Comparison of ENCODE assay signal across 12 cellular contexts in genomic region chr11:119377112-119377901, GRCh38. TPM values are rescaled to one million over a fixed set of nuclear protein-coding genes. Genes with fewer than 3 reads are reported as not detected.
A peak's percentile ranks its signal among the peaks of the same experiment; 100 is the strongest.
DNase-seq lines count a peak whose midpoint lies in the region; ATAC-seq, FAIRE-seq and TF ChIP-seq lines count a peak whose summit lies in the region.
"Had no signal": no experiment of that assay in that cellular context is flagged by ENCODE, and none has a peak within 500 bp of the region (broad histone marks: within the 10 kb centered on the region; RNA-seq: fewer than 3 reads in every experiment).

No MANE protein-coding gene starts in this region.

- no peak for ATAC-seq in GM18873 (IDR thresholded peaks at IDR 0.05; ENCODE audit: low FRiP score, unreplicated experiment)
- ATAC-seq: natural killer cell had no signal

- peaks cover 0 to 12% (median 10%) of the 10 kb centered on the region in 4 experiments; a peak in 6 of 7 replicates for H3K27me3 ChIP-seq in H1 (replicated peaks in 1 of 4; ENCODE audit: control insufficient read depth in 3 of 4, extremely low read depth in 1 of 4, insufficient read depth in 3 of 4, low read length in 3 of 4)
- no peaks in the 10 kb centered on the region for H3K27me3 ChIP-seq in osteoblast (ENCODE audit: insufficient read depth, low read length)
- H3K27me3 ChIP-seq in Caco-2 (replicated peaks; ENCODE audit: control insufficient read depth, insufficient read depth, low read length): no peaks in the 10 kb centered on the region

- H3K18ac ChIP-seq in H1 (ENCODE audit: extremely low read depth, low read length): peak overlapping the region; percentile 43; the same call in 1 of the 2 replicates

- H3K9me3 ChIP-seq in H1 (ENCODE audit: insufficient read depth in 2 of 2, low read depth in 1 of 2, low read length in 1 of 2): no peaks in the 10 kb centered on the region
- H3K9me3 ChIP-seq in osteoblast (ENCODE audit: low read depth, low read length): no peaks in the 10 kb centered on the region
- no peaks in the 10 kb centered on the region for H3K9me3 ChIP-seq in Caco-2

- H3K27me3 Mint-ChIP-seq in endothelial cell (ENCODE audit: unreplicated experiment) (peaks cover 3% of the 10 kb centered on the region), Caco-2 (ENCODE audit: insufficient read depth, unreplicated experiment) (peaks cover 3% of the 10 kb centered on the region)
- H3K27me3 Mint-ChIP-seq: CD4-positive, alpha-beta T cell had no signal

- H2BK20ac ChIP-seq in H1 (ENCODE audit: low read length): 0 out of 2 replicates have a peak overlapping the region, but pooled peaks have one; percentile 2

- H4K8ac ChIP-seq in H1 (ENCODE audit: extremely low read depth, insufficient read depth, low read length): peak overlapping the region; percentile 45; the same call in 1 of the 2 replicates

- H3K79me2 ChIP-seq in H1 (ENCODE audit: control insufficient read depth in 1 of 2, insufficient read depth in 2 of 2, low read length in 2 of 2) (no peaks in the 10 kb centered on the region), osteoblast (ENCODE audit: insufficient read depth, low read length) (no peaks in the 10 kb centered on the region)

- peak overlapping the region; percentile 55; the same call in 1 of the 2 replicates for H2BK12ac ChIP-seq in H1 (ENCODE audit: low read depth, low read length)

- TF ChIP-seq RAD21 in H1 (IDR thresholded peaks at IDR 0.05 in 1 of 2, conservative IDR thresholded peaks at IDR 0.05 in 1 of 2; ENCODE audit: low read depth in 2 of 2, low read length in 2 of 2): no peak

- H3K36me3 Mint-ChIP-seq in endothelial cell (ENCODE audit: low read depth, unreplicated experiment): no peaks in the 10 kb centered on the region
- no peaks in the 10 kb centered on the region for H3K36me3 Mint-ChIP-seq in Caco-2 (ENCODE audit: insufficient read depth, unreplicated experiment)
- H3K36me3 Mint-ChIP-seq: natural killer cell had no signal

- FAIRE-seq in H1 (lab: Jason Lieb, UNC): no peak

- TF ChIP-seq CTCF in H1 (IDR thresholded peaks at IDR 0.05; ENCODE audit: control extremely low read depth in 1 of 3, insufficient read depth in 1 of 3, low read depth in 1 of 3, low read length in 3 of 3) (no peak), osteoblast (IDR thresholded peaks at IDR 0.05; ENCODE audit: extremely low read depth, low read depth, low read length) (no peak), endothelial cell (IDR thresholded peaks at IDR 0.05; ENCODE audit: unreplicated experiment) (no peak), Caco-2 (IDR thresholded peaks at IDR 0.05; ENCODE audit: insufficient read depth in 1 of 2, low read depth in 1 of 2, low read length in 1 of 2, severe bottlenecking in 1 of 2, unreplicated experiment in 1 of 2) (no peak)

- 81% methylated on average over 12 of the region's 12 CpGs; no CpG with 5 or more reads in 1 of the 2 experiments for WGBS in H1 (ENCODE audit: extremely low coverage in 1 of 2, insufficient coverage in 1 of 2, insufficient read length in 1 of 2, insufficient replicate concordance in 2 of 2, low coverage in 1 of 2, low lambda C conversion rate in 2 of 2, missing lambda C conversion rate in 1 of 2), 2 experiments

- peak overlapping the region; percentile 24 for H2BK15ac ChIP-seq in H1 (ENCODE audit: low read length)

- H2BK5ac ChIP-seq in H1 (ENCODE audit: low read depth, low read length): 0 out of 2 replicates have a peak overlapping the region, but pooled peaks have one; percentile 54

- peak; percentile 33 for DNase-seq in ELR (ENCODE audit: low read depth)
- peak; percentile 52 for DNase-seq in NCI-H1105 treated with DMSO at 0.1 percent for 48 hours (lab: John Stamatoyannopoulos, UW)
- no peak for DNase-seq in H1 (ENCODE audit: low read depth in 1 of 2, low spot score in 2 of 2)
- DNase-seq in osteoblast (ENCODE audit: insufficient read length, low spot score, missing footprints): no peak
- no peak for DNase-seq in endothelial cell (ENCODE audit: low spot score)
- no peak for DNase-seq in C1 segment of cervical spinal cord (lab: John Stamatoyannopoulos, UW)
- DNase-seq in Caco-2: no peak
- DNase-seq: CD4-positive, alpha-beta T cell; GOT3; natural killer cell had no signal

- H2AK5ac ChIP-seq in H1 (ENCODE audit: low read depth, low read length): no peak overlapping the region

- H3K79me1 ChIP-seq in H1 (ENCODE audit: low read depth, low read length): no peaks in the 10 kb centered on the region

- H3K27ac ChIP-seq in H1 (ENCODE audit: low read depth, low read length) (peak overlapping the region; percentile 9; the same call in 1 of the 2 replicates), osteoblast (ENCODE audit: low read depth, low read length) (peak overlapping the region; percentile 40)

- POLR2A ChIA-PET in H1 (lab: Charles Lee; ENCODE audit: partially characterized antibody) (interaction anchor here (0.6 to 1.6 kb wide), 7 partner anchors 12 to 282 kb away, joined by 3 to 6 read pairs (median 4); partner anchors contain the start of genes C1QTNF5 and DPAGT1), Caco-2 (lab: Charles Lee) (no interaction called here)

- H3K4me2 ChIP-seq in H1 (ENCODE audit: insufficient read depth in 1 of 2, low read depth in 2 of 2, low read length in 2 of 2): 0 out of 4 replicates have a peak overlapping the region, but pooled peaks of 1 of the 2 experiments have one; percentile 45
- H3K4me2 ChIP-seq in osteoblast (ENCODE audit: insufficient read depth, low read length): no peak overlapping the region

- peak overlapping the region; percentile 71 for H4K91ac ChIP-seq in H1 (replicated peaks; ENCODE audit: insufficient read length, low read length)

- TF ChIP-seq POLR2A in H1 (IDR thresholded peaks at IDR 0.05; ENCODE audit: control extremely low read depth in 1 of 2, low read depth in 2 of 2, low read length in 2 of 2): no peak

- H3K4me3 Mint-ChIP-seq in endothelial cell (ENCODE audit: unreplicated experiment): no peak overlapping the region
- no peak overlapping the region for H3K4me3 Mint-ChIP-seq in Caco-2 (ENCODE audit: unreplicated experiment)
- H3K4me3 Mint-ChIP-seq: CD4-positive, alpha-beta T cell; natural killer cell had no signal

- H3K23me2 ChIP-seq in H1 (ENCODE audit: low read depth, low read length): peaks cover 20% of the 10 kb centered on the region

- H3K36me3 ChIP-seq in H1 (ENCODE audit: control insufficient read depth in 2 of 4, insufficient read depth in 4 of 4, low read length in 3 of 4) (no peaks in the 10 kb centered on the region), osteoblast (ENCODE audit: insufficient read depth, low read length) (no peaks in the 10 kb centered on the region), Caco-2 (ENCODE audit: control insufficient read depth, insufficient read depth, low read length) (no peaks in the 10 kb centered on the region)

- TF ChIP-seq EP300 in H1 (IDR thresholded peaks at IDR 0.05; ENCODE audit: borderline replicate concordance in 1 of 2, low read depth in 2 of 2, low read length in 2 of 2): no peak

- H4K20me1 ChIP-seq in H1 (replicated peaks in 1 of 2; ENCODE audit: control insufficient read depth in 1 of 2, insufficient read depth in 2 of 2, low read length in 2 of 2) (peaks cover 0 to 4% of the 10 kb centered on the region in 2 experiments), osteoblast (ENCODE audit: insufficient read depth, low read length) (no peaks in the 10 kb centered on the region)

- no peak overlapping the region for H4K5ac ChIP-seq in H1 (ENCODE audit: insufficient read length, low read depth, low read length)

- no peak overlapping the region for H3K4me3 ChIP-seq in H1 (ENCODE audit: extremely low read depth in 1 of 4, insufficient read depth in 2 of 4, low read depth in 3 of 4, low read length in 4 of 4)
- no peak overlapping the region for H3K4me3 ChIP-seq in osteoblast (ENCODE audit: insufficient read depth, low read length)
- H3K4me3 ChIP-seq in Caco-2 (ENCODE audit: low read depth, low read length): no peak overlapping the region

- BruUV-seq in Caco-2 (replicated peaks; lab: Mats Ljungman, UMichigan): no TSS peak

- intact Hi-C loops in Caco-2 (cut with micrococcal nuclease; ENCODE audit: unreplicated experiment): no loop called here

- no peak overlapping the region for H3K56ac ChIP-seq in H1 (replicated peaks; ENCODE audit: insufficient read length, low read depth, low read length)

- peak overlapping the region; percentile 32 for H3K4ac ChIP-seq in H1 (replicated peaks; ENCODE audit: insufficient read length, low read depth, low read length)

- H3K27ac Mint-ChIP-seq in endothelial cell (ENCODE audit: unreplicated experiment) (no peak overlapping the region), Caco-2 (ENCODE audit: unreplicated experiment) (no peak overlapping the region)
- H3K27ac Mint-ChIP-seq: CD4-positive, alpha-beta T cell had no signal

- H3K4me1 Mint-ChIP-seq in endothelial cell (ENCODE audit: unreplicated experiment) (peaks cover 18% of the 10 kb centered on the region), Caco-2 (ENCODE audit: low read depth, unreplicated experiment) (peaks cover 14% of the 10 kb centered on the region)

- H3K4me1 ChIP-seq in H1 (replicated peaks in 1 of 4; ENCODE audit: control insufficient read depth in 3 of 4, insufficient read depth in 4 of 4, low read length in 3 of 4) (peaks cover 9 to 59% (median 45%) of the 10 kb centered on the region in 4 experiments), osteoblast (ENCODE audit: insufficient read depth, low read length) (peaks cover 41% of the 10 kb centered on the region), Caco-2 (peaks cover 17% of the 10 kb centered on the region)

- no peak overlapping the region for H3K23ac ChIP-seq in H1 (ENCODE audit: insufficient read length)

- H2AFZ ChIP-seq in H1 (ENCODE audit: low read length) (no peak overlapping the region), osteoblast (ENCODE audit: low read length) (no peak overlapping the region)

- no peak overlapping the region for H3K9ac ChIP-seq in H1 (replicated peaks in 1 of 4; ENCODE audit: extremely low read depth in 1 of 4, low read depth in 3 of 4, low read length in 3 of 4)

- no peak overlapping the region for H2BK120ac ChIP-seq in H1 (replicated peaks; ENCODE audit: low read depth, low read length)

- no peak overlapping the region for H3K14ac ChIP-seq in H1 (ENCODE audit: insufficient read length)

- CTCF ChIA-PET in H1 (lab: Charles Lee; ENCODE audit: partially characterized antibody) (interaction anchor here (0.6 to 26.3 kb wide), 15 partner anchors 7 to 867 kb away, joined by 3 to 474 read pairs (median 12); partner anchors contain the start of genes C1QTNF5, MFRP, THY1 and USP2), Caco-2 (lab: Charles Lee) (interaction anchor here (1.0 to 11.8 kb wide), 3 partner anchors 9 to 98 kb away, joined by 3 to 220 read pairs (median 6); partner anchors contain the start of gene C1QTNF5)

- H3K9me3 Mint-ChIP-seq in endothelial cell (ENCODE audit: unreplicated experiment): no peaks in the 10 kb centered on the region
- H3K9me3 Mint-ChIP-seq in Caco-2 (ENCODE audit: unreplicated experiment): no peaks in the 10 kb centered on the region
- H3K9me3 Mint-ChIP-seq: CD4-positive, alpha-beta T cell; natural killer cell had no signal

RNA-seq across cellular contexts. Expression of gene USP2, which starts 4.2 kb away (rescaled TPM):
- total RNA-seq in H1 (2021; fragmentation: NEBNext Ultra II Directional; extraction: Animal tissue kit (Norgen Biotek cat#: 25700)): 6.9 and 8.5 TPM in 2 replicates
- polyA plus RNA-seq in H1 (2011; rRNA removed): 2.2 and 3.9 TPM in 2 replicates
- 2.1 TPM for polyA plus RNA-seq in H1 (2011; cell fraction: cytosol; rRNA removed)
- 3.5 TPM for polyA plus RNA-seq in H1 (2011; cell fraction: nucleus; rRNA removed)
- 5.3 to 6.6 TPM (median 5.9 TPM) in 4 replicates for polyA plus RNA-seq in H1 (2012, experiment 1 of 2)
- 5.0 TPM for polyA plus RNA-seq in H1 (2012, experiment 2 of 2)
- polyA plus RNA-seq in H1 (2013, experiment 1 of 2): 4.6 TPM
- polyA plus RNA-seq in H1 (2013, experiment 2 of 2): 4.3 TPM
- polyA minus RNA-seq in H1 (2011; rRNA and poly(A)+ RNA removed): 7.0 and 7.9 TPM in 2 replicates
- polyA minus RNA-seq in H1 (2011; cell fraction: cytosol; rRNA and poly(A)+ RNA removed): 4.6 TPM
- 7.3 TPM for polyA minus RNA-seq in H1 (2011; cell fraction: nucleus; rRNA and poly(A)+ RNA removed)
- 0.29 and 0.36 TPM in 2 replicates for total RNA-seq in osteoblast
- total RNA-seq in endothelial cell (ENCODE audit: unreplicated experiment): 1.5 TPM
- 13.9 and 14.4 TPM in 2 replicates for total RNA-seq in Caco-2 (2022)

RNA-seq across cellular contexts. Expression of gene MFRP, which starts 30.8 kb away (rescaled TPM):
- not detected in 2 replicates for total RNA-seq in H1 (2021; fragmentation: NEBNext Ultra II Directional; extraction: Animal tissue kit (Norgen Biotek cat#: 25700))
- 0.02 TPM in 2 replicates for polyA plus RNA-seq in H1 (2011; rRNA removed)
- not detected for polyA plus RNA-seq in H1 (2011; cell fraction: cytosol; rRNA removed)
- 0.09 TPM for polyA plus RNA-seq in H1 (2011; cell fraction: nucleus; rRNA removed)
- polyA plus RNA-seq in H1 (2012, experiment 1 of 2): not detected in 4 replicates
- not detected for polyA plus RNA-seq in H1 (2012, experiment 2 of 2)
- 0.02 TPM for polyA plus RNA-seq in H1 (2013, experiment 1 of 2)
- polyA plus RNA-seq in H1 (2013, experiment 2 of 2): 0.02 TPM
- polyA minus RNA-seq in H1 (2011; rRNA and poly(A)+ RNA removed): not detected in 2 replicates
- polyA minus RNA-seq in H1 (2011; cell fraction: cytosol; rRNA and poly(A)+ RNA removed): not detected
- not detected for polyA minus RNA-seq in H1 (2011; cell fraction: nucleus; rRNA and poly(A)+ RNA removed)
- not detected in 2 replicates for total RNA-seq in osteoblast
- total RNA-seq in endothelial cell (ENCODE audit: unreplicated experiment): 0.13 TPM
- total RNA-seq in Caco-2 (2022): not detected in 2 replicates
- total RNA-seq: CD4-positive, alpha-beta T cell; natural killer cell; RPMI7951 had no signal

RNA-seq across cellular contexts. Expression of gene C1QTNF5, which starts 36.6 kb away (rescaled TPM):
- total RNA-seq in H1 (2021; fragmentation: NEBNext Ultra II Directional; extraction: Animal tissue kit (Norgen Biotek cat#: 25700)): 1.5 and 2.2 TPM in 2 replicates
- polyA plus RNA-seq in H1 (2011; rRNA removed): 2.7 and 3.4 TPM in 2 replicates
- 3.0 TPM for polyA plus RNA-seq in H1 (2011; cell fraction: cytosol; rRNA removed)
- polyA plus RNA-seq in H1 (2011; cell fraction: nucleus; rRNA removed): 3.0 TPM
- polyA plus RNA-seq in H1 (2012, experiment 1 of 2): 1.1 to 2.5 TPM (median 1.7 TPM) in 4 replicates
- 2.3 TPM for polyA plus RNA-seq in H1 (2012, experiment 2 of 2)
- polyA plus RNA-seq in H1 (2013, experiment 1 of 2): 1.3 TPM
- 1.5 TPM for polyA plus RNA-seq in H1 (2013, experiment 2 of 2)
- 0.73 and 0.76 TPM in 2 replicates for polyA minus RNA-seq in H1 (2011; rRNA and poly(A)+ RNA removed)
- polyA minus RNA-seq in H1 (2011; cell fraction: cytosol; rRNA and poly(A)+ RNA removed): 1.5 TPM
- 2.2 TPM for polyA minus RNA-seq in H1 (2011; cell fraction: nucleus; rRNA and poly(A)+ RNA removed)
- total RNA-seq in osteoblast (35.9 and 41.3 TPM in 2 replicates), endothelial cell (ENCODE audit: unreplicated experiment) (26.0 TPM), Caco-2 (2022) (0.56 and 1.2 TPM in 2 replicates)
- total RNA-seq: CD4-positive, alpha-beta T cell; natural killer cell had no signal

RNA-seq across cellular contexts. Expression of gene RNF26, which starts 43.0 kb away (rescaled TPM):
- total RNA-seq in H1 (2021; fragmentation: NEBNext Ultra II Directional; extraction: Animal tissue kit (Norgen Biotek cat#: 25700)): 82.7 and 86.6 TPM in 2 replicates
- polyA plus RNA-seq in H1 (2011; rRNA removed): 84.0 and 126 TPM in 2 replicates
- 70.2 TPM for polyA plus RNA-seq in H1 (2011; cell fraction: cytosol; rRNA removed)
- 78.5 TPM for polyA plus RNA-seq in H1 (2011; cell fraction: nucleus; rRNA removed)
- polyA plus RNA-seq in H1 (2012, experiment 1 of 2): 62.6 to 82.3 TPM (median 76.8 TPM) in 4 replicates
- 108 TPM for polyA plus RNA-seq in H1 (2012, experiment 2 of 2)
- 78.7 TPM for polyA plus RNA-seq in H1 (2013, experiment 1 of 2)
- polyA plus RNA-seq in H1 (2013, experiment 2 of 2): 85.7 TPM
- polyA minus RNA-seq in H1 (2011; rRNA and poly(A)+ RNA removed): 91.8 and 114 TPM in 2 replicates
- 73.1 TPM for polyA minus RNA-seq in H1 (2011; cell fraction: cytosol; rRNA and poly(A)+ RNA removed)
- polyA minus RNA-seq in H1 (2011; cell fraction: nucleus; rRNA and poly(A)+ RNA removed): 59.0 TPM
- 4.0 and 5.0 TPM in 2 replicates for total RNA-seq in osteoblast
- total RNA-seq in endothelial cell (ENCODE audit: unreplicated experiment): 31.5 TPM
- 85.8 and 92.7 TPM in 2 replicates for total RNA-seq in Caco-2 (2022)

RNA-seq across cellular contexts. Expression of gene THY1, which starts 45.7 kb away (rescaled TPM):
- total RNA-seq in H1 (2021; fragmentation: NEBNext Ultra II Directional; extraction: Animal tissue kit (Norgen Biotek cat#: 25700)): 259 and 286 TPM in 2 replicates
- polyA plus RNA-seq in H1 (2011; rRNA removed): 2,050 and 2,479 TPM in 2 replicates
- polyA plus RNA-seq in H1 (2011; cell fraction: cytosol; rRNA removed): 1,448 TPM
- polyA plus RNA-seq in H1 (2011; cell fraction: nucleus; rRNA removed): 660 TPM
- polyA plus RNA-seq in H1 (2012, experiment 1 of 2): 327 to 599 TPM (median 496 TPM) in 4 replicates
- 595 TPM for polyA plus RNA-seq in H1 (2012, experiment 2 of 2)
- 909 TPM for polyA plus RNA-seq in H1 (2013, experiment 1 of 2)
- 1,095 TPM for polyA plus RNA-seq in H1 (2013, experiment 2 of 2)
- polyA minus RNA-seq in H1 (2011; rRNA and poly(A)+ RNA removed): 708 and 816 TPM in 2 replicates
- polyA minus RNA-seq in H1 (2011; cell fraction: cytosol; rRNA and poly(A)+ RNA removed): 233 TPM
- polyA minus RNA-seq in H1 (2011; cell fraction: nucleus; rRNA and poly(A)+ RNA removed): 264 TPM
- 308 and 400 TPM in 2 replicates for total RNA-seq in osteoblast
- total RNA-seq in endothelial cell (ENCODE audit: unreplicated experiment): 526 TPM
- total RNA-seq in Caco-2 (2022): not detected in 2 replicates
- total RNA-seq: CD4-positive, alpha-beta T cell; natural killer cell had no signal

Comparison
In these comparisons a context has a peak if more than half of its experiments do, and no peak if none do; other contexts are left out.
1. DNase-seq: peak in ELR (single experiment) and NCI-H1105 treated with DMSO at 0.1 percent for 48 hours (single experiment); none in H1 (0 of 2), osteoblast (single experiment), endothelial cell (single experiment), C1 segment of cervical spinal cord (0 of 14) and Caco-2 (0 of 2).